In genomic region chr9:103041961-103042360, GRCh38 we compare ENCODE assay signal across 23 cellular contexts.
"Had no signal": no experiment of that assay in that cellular context is flagged by ENCODE, and none has a peak within 500 bp of the region (broad histone marks: within the 10 kb centered on the region; RNA-seq: fewer than 3 reads in every experiment).

No MANE protein-coding gene starts in this region.

- ATAC-seq: activated naive CD4-positive, alpha-beta T cell treated with anti-CD3 and anti-CD28 coated beads, Interleukin-2, amount 50 U/mL, for 72 hours; activated T-cell treated with anti-CD3 and anti-CD28 coated beads, Interleukin-2, amount 50 U/mL, for 72 hours; esophagus mucosa; WTC11 had no signal

- DNase-seq: activated CD4-positive, alpha-beta memory T cell treated with anti-CD3 and anti-CD28 coated beads, Interleukin-2, amount 10 ng/mL, durations not matched to agents 7 days and 5 days; activated CD4-positive, alpha-beta T cell treated with anti-CD3 and anti-CD28 coated beads for 1 hour; activated CD4-positive, alpha-beta T cell treated with anti-CD3 and anti-CD28 coated beads for 4 hours; activated CD4-positive, alpha-beta T cell treated with anti-CD3 and anti-CD28 coated beads, Interleukin-2, amount 10 ng/mL, durations not matched to agents 7 days and 5 days; activated CD4-positive, alpha-beta T cell treated with anti-CD3 and anti-CD28 coated beads, Interleukin-2, amount 50 U/mL, for 4 hours; activated CD8-positive, alpha-beta memory T cell treated with anti-CD3 and anti-CD28 coated beads, Interleukin-2, amount 50 U/mL, for 48 hours; activated gamma-delta T cell; activated naive CD4-positive, alpha-beta T cell; activated naive CD4-positive, alpha-beta T cell treated with anti-CD3 and anti-CD28 coated beads, Interleukin-2, amount 10 ng/mL, durations not matched to agents 7 days and 5 days; activated naive CD8-positive, alpha-beta T cell treated with anti-CD3 and anti-CD28 coated beads, Interleukin-2, amount 10 ng/mL, durations not matched to agents 7 days and 5 days; activated T-cell treated with anti-CD3 and anti-CD28 coated beads for 4 hours; activated T-cell treated with anti-CD3 and anti-CD28 coated beads, Interleukin-2, amount 50 U/mL, for 24 hours; activated T-cell treated with anti-CD3 and anti-CD28 coated beads, Interleukin-2, amount 50 U/mL, for 72 hours; central memory CD4-positive, alpha-beta T cell; cerebellar nuclear complex; colonic mucosa; effector CD8-positive, alpha-beta T cell; foreskin fibroblast; head of caudate nucleus; T-helper 2 cell had no signal
